11 cellular contexts compared by ENCODE assay signal in the genomic region with DNA sequence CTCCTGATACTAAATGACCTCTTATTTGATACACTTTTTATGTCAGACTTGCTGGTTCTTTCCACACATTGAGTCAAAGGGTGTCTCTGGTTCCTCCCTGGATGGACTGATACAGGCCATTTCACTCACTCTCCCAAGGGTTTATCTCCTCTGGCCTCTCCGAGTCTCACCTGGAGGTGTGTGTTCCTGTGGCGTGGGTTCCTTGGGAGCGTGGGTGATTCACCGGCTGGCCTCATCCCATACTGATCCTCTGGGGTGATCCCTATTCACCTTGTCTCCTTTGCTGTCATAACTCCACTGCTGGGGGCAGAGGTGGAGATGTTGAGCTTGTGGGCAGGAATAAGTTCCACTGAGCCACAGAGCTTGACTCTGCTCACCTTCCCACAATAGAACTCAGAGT.
DNase-seq lines count a peak whose midpoint lies in the region; ATAC-seq and TF ChIP-seq lines count a peak whose summit lies in the region.
"Had no signal": no experiment of that assay in that cellular context is flagged by ENCODE, and none has a peak within 500 bp of the region (broad histone marks: within the 10 kb centered on the region; RNA-seq: fewer than 3 reads in every experiment).

No MANE protein-coding gene starts in this region.

- peak overlapping the region in 6 of 8 donors; percentile 59 to 85 (median 66) for H3K4me3 Mint-ChIP-seq in naive B cell
- H3K4me3 Mint-ChIP-seq: HFFc6 had no signal

- TF ChIP-seq CTCF in HCT116 (IDR thresholded peaks at IDR 0.05 in 2 of 3, conservative IDR thresholded peaks at IDR 0.05 in 1 of 3; ENCODE audit: borderline replicate concordance in 1 of 3, insufficient read depth in 1 of 3, low read depth in 2 of 3, low read length in 2 of 3) (no peak), ascending aorta (IDR thresholded peaks at IDR 0.05) (no peak), testis (IDR thresholded peaks at IDR 0.05) (no peak)

- no peak overlapping the region for H3K4me3 ChIP-seq in BLaER1
- peak overlapping the region in 1 of 2 experiments; percentile 3; a peak in 1 of 4 replicates for H3K4me3 ChIP-seq in HCT116 (replicated peaks in 1 of 2; ENCODE audit: low read depth in 1 of 2, low read length in 2 of 2)
- no peak overlapping the region for H3K4me3 ChIP-seq in ascending aorta
- H3K4me3 ChIP-seq in testis = no peak overlapping the region

- H3K36me3 ChIP-seq in BLaER1 = peaks cover 84% of the 10 kb centered on the region
- no peaks in the 10 kb centered on the region for H3K36me3 ChIP-seq in HCT116 (ENCODE audit: control insufficient read depth in 1 of 2, insufficient read depth in 2 of 2, low read length in 2 of 2)
- H3K36me3 ChIP-seq in ascending aorta = peaks cover 0 to 9% of the 10 kb centered on the region in 2 donors
- H3K36me3 ChIP-seq in testis (ENCODE audit: low read depth, missing control alignments) = no peaks in the 10 kb centered on the region

- intact Hi-C loops in HCT116 (cut with micrococcal nuclease) = no loop called here
- intact Hi-C loops in ascending aorta (cut with DNase I) = no loop called here
- intact Hi-C loops in testis (cut with DNase I; ENCODE audit: low total_unique reads) = no loop called here

- WGBS in testis, 2 donors = 93 to 100% methylated on average over 4 of the region's 4 CpGs

- no TSS peak for BruUV-seq in HCT116 (replicated peaks; lab: Mats Ljungman, UMichigan)

- H3K9ac ChIP-seq in BLaER1 (no peak overlapping the region), HCT116 (ENCODE audit: low read length) (peak overlapping the region; percentile 30; the same call in 1 of the 2 replicates)

- H3K27me3 ChIP-seq in BLaER1 (no peaks in the 10 kb centered on the region), HCT116 (ENCODE audit: insufficient read depth, low read length) (no peaks in the 10 kb centered on the region), ascending aorta (no peaks in the 10 kb centered on the region), testis (no peaks in the 10 kb centered on the region)

- peaks cover 18 to 26% of the 10 kb centered on the region in 2 donors for H3K36me3 Mint-ChIP-seq in naive B cell

- peaks cover 0 to 5% (median 0%) of the 10 kb centered on the region in 7 donors for H3K9me3 Mint-ChIP-seq in naive B cell
- H3K9me3 Mint-ChIP-seq: HFFc6 had no signal

- ATAC-seq in HCT116 = peak; percentile 54
- ATAC-seq in naive B cell (ENCODE audit: low read depth in 2 of 2) = no peak
- ATAC-seq in GM19467 (IDR thresholded peaks at IDR 0.05; ENCODE audit: unreplicated experiment) = no peak

- POLR2A ChIA-PET in HCT116 (lab: Charles Lee) = no interaction called here

- H3K9me3 ChIP-seq in BLaER1 (no peaks in the 10 kb centered on the region), HCT116 (ENCODE audit: control insufficient read depth in 1 of 2, insufficient read depth in 1 of 2, low read depth in 1 of 2, low read length in 2 of 2) (no peaks in the 10 kb centered on the region), ascending aorta (no peaks in the 10 kb centered on the region), testis (no peaks in the 10 kb centered on the region)

- RAD21 ChIA-PET in HCT116 (lab: Charles Lee; ENCODE audit: low non-redundant PET in 1 of 2, low total read pairs in 2 of 2, uncharacterized antibody in 2 of 2, unreplicated experiment in 2 of 2) = no interaction called here

- H3K4me1 ChIP-seq in BLaER1 (peaks cover 46% of the 10 kb centered on the region), HCT116 (ENCODE audit: control insufficient read depth in 1 of 2, insufficient read depth in 2 of 2, low read length in 2 of 2) (peaks cover 17 to 31% of the 10 kb centered on the region in 2 experiments), ascending aorta (peaks cover 5 to 16% of the 10 kb centered on the region in 2 donors), testis (no peaks in the 10 kb centered on the region)

- peaks cover 71% of the 10 kb centered on the region for H4K20me1 ChIP-seq in BLaER1
- no peaks in the 10 kb centered on the region for H4K20me1 ChIP-seq in HCT116 (ENCODE audit: insufficient read depth)

- H3K27ac ChIP-seq in BLaER1 (no peak overlapping the region), HCT116 (ENCODE audit: low read depth, low read length) (peak overlapping the region; percentile 53; the same call in 1 of the 2 replicates), ascending aorta (peak overlapping the region; percentile 6 to 37), testis (no peak overlapping the region)
- H3K27ac ChIP-seq: VCaP had no signal

- H2AFZ ChIP-seq in HCT116 (ENCODE audit: low read depth, low read length, poor library complexity, severe bottlenecking) = no peak overlapping the region

- no peaks in the 10 kb centered on the region for H3K27me3 Mint-ChIP-seq in naive B cell

- CTCF ChIA-PET in HCT116 (lab: Charles Lee) = no interaction called here

- peaks cover 60 to 94% (median 85%) of the 10 kb centered on the region in 3 donors for H3K4me1 Mint-ChIP-seq in naive B cell

- DNase-seq in HCT116 (ENCODE audit: low read depth, low spot score) (no peak), ascending aorta (ENCODE audit: low spot score in 2 of 2) (no peak), naive B cell (no peak), testis (no peak), NCI-H446 treated with DMSO at 0.1 percent for 48 hours (lab: John Stamatoyannopoulos, UW) (no peak), NCI-H2171 (lab: John Stamatoyannopoulos, UW) (no peak)
- DNase-seq: DMS79 treated with DMSO at 0.1 percent for 48 hours, HFFc6 had no signal

- no peak for TF ChIP-seq RAD21 in HCT116 (IDR thresholded peaks at IDR 0.05; ENCODE audit: low read depth)

- H3K27ac Mint-ChIP-seq in naive B cell = peak overlapping the region; percentile 91 to 99 (median 95)
- H3K27ac Mint-ChIP-seq: HFFc6 had no signal

- H3K4me2 ChIP-seq in BLaER1 = 0 out of 2 replicates have a peak overlapping the region, but pooled peaks have one; percentile 1
- H3K4me2 ChIP-seq in HCT116 (ENCODE audit: low read length) = peak overlapping the region; percentile 62

- no peaks in the 10 kb centered on the region for H3K9me2 ChIP-seq in HCT116 (ENCODE audit: insufficient read depth)

- H3K79me2 ChIP-seq in HCT116 (ENCODE audit: insufficient read depth, low read length) = no peaks in the 10 kb centered on the region

- no peak for TF ChIP-seq POLR2A in HCT116 (IDR thresholded peaks at IDR 0.05; ENCODE audit: borderline replicate concordance, extremely low read depth, insufficient read depth, insufficient read length)
- TF ChIP-seq POLR2A in testis (IDR thresholded peaks at IDR 0.05) = no peak

TF ChIP-seq in HCT116, 20 proteins besides CTCF, POLR2A, EP300 and RAD21:
- TF ChIP-seq, protein P1, sequence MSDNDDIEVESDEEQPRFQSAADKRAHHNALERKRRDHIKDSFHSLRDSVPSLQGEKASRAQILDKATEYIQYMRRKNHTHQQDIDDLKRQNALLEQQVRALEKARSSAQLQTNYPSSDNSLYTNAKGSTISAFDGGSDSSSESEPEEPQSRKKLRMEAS (IDR thresholded peaks at IDR 0.05) = no peak
- TF ChIP-seq SP1 (IDR thresholded peaks at IDR 0.05; ENCODE audit: low read depth) = no peak
- no peak for TF ChIP-seq CEBPB (IDR thresholded peaks at IDR 0.05; ENCODE audit: low read depth)
- no peak for TF ChIP-seq EZH2phosphoT487 (IDR thresholded peaks at IDR 0.05; ENCODE audit: borderline replicate concordance)
- no peak for TF ChIP-seq ATF3 (IDR thresholded peaks at IDR 0.05)

Comparison
In these comparisons a context has a peak if more than half of its experiments do, and no peak if none do; other contexts are left out.
1. H3K27ac ChIP-seq: peak in HCT116 (single experiment) and ascending aorta (2 of 2); none in BLaER1 (single experiment) and testis (0 of 2).